24 cellular contexts compared by ENCODE assay signal in genomic region chr7:34612671-34613070, GRCh38. TPM values are rescaled to one million over a fixed set of nuclear protein-coding genes. Genes with fewer than 3 reads are reported as not detected.
DNase-seq lines count a peak whose midpoint lies in the region; ATAC-seq, FAIRE-seq and TF ChIP-seq lines count a peak whose summit lies in the region.
"Had no signal": no experiment of that assay in that cellular context is flagged by ENCODE, and none has a peak within 500 bp of the region (broad histone marks: within the 10 kb centered on the region; RNA-seq: fewer than 3 reads in every experiment).

No MANE protein-coding gene starts in this region.

- H3K4me3 Mint-ChIP-seq in activated naive CD4-positive, alpha-beta T cell treated with anti-CD3 and anti-CD28 coated beads for 36 hours = no peak overlapping the region
- H3K4me3 Mint-ChIP-seq: CD8-positive, alpha-beta T cell; IgD-negative memory B cell had no signal

- H3K27ac Mint-ChIP-seq in activated naive CD4-positive, alpha-beta T cell treated with anti-CD3 and anti-CD28 coated beads for 36 hours = no peak overlapping the region
- H3K27ac Mint-ChIP-seq: CD8-positive, alpha-beta T cell; IgD-negative memory B cell had no signal

- no peak for TF ChIP-seq CTCF in cardiac fibroblast (IDR thresholded peaks at IDR 0.05; ENCODE audit: low read depth, low read length)

- CTCF ChIA-PET in activated naive CD4-positive, alpha-beta T cell treated with anti-CD3 and anti-CD28 coated beads for 36 hours (lab: Charles Lee) = no interaction called here

- H3K27me3 Mint-ChIP-seq in activated naive CD4-positive, alpha-beta T cell treated with anti-CD3 and anti-CD28 coated beads for 36 hours (ENCODE audit: low read depth) = no peaks in the 10 kb centered on the region
- H3K27me3 Mint-ChIP-seq: IgD-negative memory B cell had no signal

- intact Hi-C loops in Right ventricle myocardium inferior (cut with DNase I) = loop anchor here (10.0 kb wide), 1 partner anchor 422 kb away; the partner anchor contains the start of gene DPY19L1
- intact Hi-C loops in cardiac septum (cut with DNase I) = loop anchor here (10.0 kb wide), 1 partner anchor 422 kb away; the partner anchor contains the start of gene DPY19L1
- intact Hi-C loops in activated naive CD4-positive, alpha-beta T cell treated with anti-CD3 and anti-CD28 coated beads for 36 hours (cut with micrococcal nuclease) = no loop called here

- H3K4me3 ChIP-seq in cardiac fibroblast (replicated peaks in 1 of 2; ENCODE audit: low read depth in 2 of 2, low read length in 2 of 2) = no peak overlapping the region
- H3K4me3 ChIP-seq: A549, skin epidermis, tibial artery had no signal

- FAIRE-seq in urothelium cell line (lab: Jason Lieb, UNC) = peak; percentile 20
- FAIRE-seq: A549 had no signal

- no peaks in the 10 kb centered on the region for H3K36me3 Mint-ChIP-seq in activated naive CD4-positive, alpha-beta T cell treated with anti-CD3 and anti-CD28 coated beads for 36 hours (ENCODE audit: low read depth)
- H3K36me3 Mint-ChIP-seq: CD8-positive, alpha-beta T cell; IgD-negative memory B cell had no signal

- H3K4me1 Mint-ChIP-seq in activated naive CD4-positive, alpha-beta T cell treated with anti-CD3 and anti-CD28 coated beads for 36 hours (ENCODE audit: low read depth) = no peaks in the 10 kb centered on the region
- H3K4me1 Mint-ChIP-seq: IgD-negative memory B cell had no signal

- H3K9me3 Mint-ChIP-seq in activated naive CD4-positive, alpha-beta T cell treated with anti-CD3 and anti-CD28 coated beads for 36 hours = peaks cover 5% of the 10 kb centered on the region

- DNase-seq in Right ventricle myocardium inferior (ENCODE audit: missing footprints) (no peak), cardiac septum (ENCODE audit: low spot score) (no peak), cardiac fibroblast (ENCODE audit: low read depth in 2 of 2) (peak; percentile 2 to 41), kidney tubule cell (ENCODE audit: low spot score) (peak; percentile 48), urothelium cell line (ENCODE audit: low spot score) (peak; percentile 65), SHP77 (lab: John Stamatoyannopoulos, UW) (no peak), OCI-M1 (lab: John Stamatoyannopoulos, UW) (no peak)
- no peak for DNase-seq in activated naive CD4-positive, alpha-beta T cell treated with anti-CD3 and anti-CD28 coated beads for 36 hours
- DNase-seq: activated CD8-positive, alpha-beta memory T cell treated with anti-CD3 and anti-CD28 coated beads, Interleukin-2, amount 50 U/mL, for 4 hours; activated naive CD4-positive, alpha-beta T cell; brain microvascular endothelial cell; CD8-positive, alpha-beta T cell; effector memory CD4-positive, alpha-beta T cell; NCI-H1105; NCI-H2171; NK-92 treated with Interleukin-12 subunit alpha and Interleukin-12 subunit beta, amount 100 ng/mL, for 24 hours; nucleus accumbens; SIG-M5; tibial artery had no signal

- ATAC-seq in Right ventricle myocardium inferior = peak; percentile 91
- ATAC-seq: A549; CD8-positive, alpha-beta T cell; HCT116 had no signal

RNA-seq across cellular contexts. Expression of gene NPSR1, which starts 45.3 kb away (rescaled TPM):
- total RNA-seq in Right ventricle myocardium inferior = not detected
- total RNA-seq in cardiac septum = not detected
- total RNA-seq in activated naive CD4-positive, alpha-beta T cell treated with anti-CD3 and anti-CD28 coated beads for 36 hours = not detected
- total RNA-seq: CD8-positive, alpha-beta T cell; lung microvascular endothelial cell had no signal

Comparison
In these comparisons a context has a peak if more than half of its experiments do, and no peak if none do; other contexts are left out.
1. DNase-seq: peak in cardiac fibroblast (2 of 2), kidney tubule cell (single experiment) and urothelium cell line (single experiment); none in Right ventricle myocardium inferior (single experiment), cardiac septum (single experiment), activated naive CD4-positive, alpha-beta T cell treated with anti-CD3 and anti-CD28 coated beads for 36 hours (single experiment), SHP77 (0 of 2) and OCI-M1 (single experiment).